In the genomic region with DNA sequence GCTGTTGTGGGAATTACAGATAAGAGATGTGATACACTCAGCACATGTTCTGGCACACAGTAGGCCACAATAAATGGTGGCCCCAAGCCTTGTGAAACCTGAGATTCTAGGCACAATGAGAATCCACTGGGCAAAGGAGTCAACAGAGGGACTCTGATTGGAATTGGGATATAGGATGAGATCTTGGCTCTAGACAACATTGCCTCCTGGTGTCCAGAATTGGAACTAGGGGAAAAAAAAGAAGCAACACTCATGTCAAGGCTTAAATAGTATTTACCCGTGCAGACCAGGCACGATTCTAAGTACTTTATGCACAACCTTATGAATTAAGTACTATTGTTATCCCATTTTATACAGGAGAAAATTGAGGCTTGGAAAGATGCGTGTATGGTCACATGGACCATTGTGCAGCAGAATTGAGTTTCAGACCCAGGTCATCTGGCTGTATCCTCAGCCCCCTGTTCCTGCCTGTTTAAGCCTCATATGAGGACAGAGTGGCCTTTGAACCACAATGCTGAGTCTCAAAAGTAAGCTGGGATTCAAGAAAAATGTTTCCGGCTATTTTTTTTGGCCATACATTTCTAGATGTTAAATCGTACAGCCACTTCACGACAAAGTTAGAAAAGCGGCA, we compare ENCODE assay signal across 8 cellular contexts.
DNase-seq lines count a peak whose midpoint lies in the region; ATAC-seq and TF ChIP-seq lines count a peak whose summit lies in the region.

No MANE protein-coding gene starts in this region.

- DNase-seq in EL (peak; percentile 36), KBM-7 (peak; percentile 70), RPMI7951 (ENCODE audit: low read depth) (peak; percentile 47), fibroblast of villous mesenchyme (ENCODE audit: low read depth) (peak; percentile 33), renal cortical epithelial cell (ENCODE audit: low read depth) (peak; percentile 17), sciatic nerve (ENCODE audit: low spot score) (no peak)

- in situ Hi-C loops in KBM-7 (cut with MboI; ENCODE audit: low pct_unique_long_range_greater_than_20kb, low sequenced_read_pairs) = no loop called here

- TF ChIP-seq CTCF in fibroblast of villous mesenchyme (IDR thresholded peaks at IDR 0.05; ENCODE audit: insufficient read depth, low read depth, low read length) = peak; percentile 67

- intact Hi-C loops in sciatic nerve (cut with DNase I) = no loop called here

- no peak overlapping the region for H3K4me3 ChIP-seq in fibroblast of villous mesenchyme (ENCODE audit: low read depth, low read length)

- ATAC-seq in GM18858 (IDR thresholded peaks at IDR 0.05; ENCODE audit: unreplicated experiment) (no peak), sciatic nerve (no peak), HG03097 (IDR thresholded peaks at IDR 0.05; ENCODE audit: low FRiP score, unreplicated experiment) (no peak)
